In genomic region chr1:20593766-20594165, GRCh38 we compare ENCODE assay signal across 22 cellular contexts. TPM values are rescaled to one million over a fixed set of nuclear protein-coding genes. Genes with fewer than 3 reads are reported as not detected.
A peak's percentile ranks its signal among the peaks of the same experiment; 100 is the strongest.
DNase-seq lines count a peak whose midpoint lies in the region; ATAC-seq and TF ChIP-seq lines count a peak whose summit lies in the region.
"Had no signal": no experiment of that assay in that cellular context is flagged by ENCODE, and none has a peak within 500 bp of the region (broad histone marks: within the 10 kb centered on the region; RNA-seq: fewer than 3 reads in every experiment).

No MANE protein-coding gene starts in this region.

- in situ Hi-C loops in T47D (cut with HindIII; ENCODE audit: low pct_unique_long_range_greater_than_20kb, low sequenced_read_pairs): no loop called here
- in situ Hi-C loops in mammary epithelial cell (cut with MboI; ENCODE audit: low sequenced_read_pairs in 2 of 2): no loop called here

- no peaks in the 10 kb centered on the region for H3K9me2 ChIP-seq in OCI-LY7 (ENCODE audit: insufficient read depth, low read length)

- H3K79me2 ChIP-seq in mammary epithelial cell (ENCODE audit: insufficient read depth, low read length) (peaks cover 96% of the 10 kb centered on the region), OCI-LY7 (ENCODE audit: insufficient read depth, low read depth, low read length) (no peaks in the 10 kb centered on the region)

- peaks cover 85% of the 10 kb centered on the region for H3K4me1 Mint-ChIP-seq in dendritic cell treated with granulocyte-macrophage colony-stimulating factor and Interleukin-4, amounts not matched to agents 40 ng/mL and 50 ng/mL, for 4 days (ENCODE audit: low read depth)

- no peak overlapping the region for H3K9ac ChIP-seq in mammary epithelial cell (ENCODE audit: insufficient read depth, low read length)

- no peak for ATAC-seq in HG03460 (IDR thresholded peaks at IDR 0.05; ENCODE audit: unreplicated experiment)
- ATAC-seq: A549 had no signal

- H3K27ac ChIP-seq in mammary epithelial cell (ENCODE audit: insufficient read depth, low read depth, low read length) (no peak overlapping the region), OCI-LY7 (ENCODE audit: low read depth, low read length, poor library complexity, severe bottlenecking) (no peak overlapping the region), dorsolateral prefrontal cortex (no peak overlapping the region)
- H3K27ac ChIP-seq: A549; BLaER1 treated with 17β-estradiol and CSF1 and Interleukin-3, amounts not matched to agents 10 nM and 100 nM had no signal

- BruUV-seq in mammary epithelial cell (replicated peaks; lab: Mats Ljungman, UMichigan) (no TSS peak), OCI-LY7 (replicated peaks; lab: Mats Ljungman, UMichigan) (no TSS peak)

- H3K4me1 ChIP-seq in mammary epithelial cell (ENCODE audit: insufficient read depth, low read length) (peaks cover 10% of the 10 kb centered on the region), OCI-LY7 (ENCODE audit: insufficient read depth, low read length, poor library complexity, severe bottlenecking) (peaks cover 8% of the 10 kb centered on the region)
- H3K4me1 ChIP-seq: BE2C had no signal

- no peaks in the 10 kb centered on the region for H4K20me1 ChIP-seq in mammary epithelial cell (ENCODE audit: insufficient read depth, low read length)
- H4K20me1 ChIP-seq in OCI-LY7 (ENCODE audit: insufficient read depth, low read length): no peaks in the 10 kb centered on the region
- H4K20me1 ChIP-seq: BLaER1 treated with 17β-estradiol and CSF1 and Interleukin-3, amounts not matched to agents 10 nM and 100 nM had no signal

- POLR2A ChIA-PET in OCI-LY7 (lab: Charles Lee): interaction anchor here (0.9 kb wide), 1 partner anchor 40 kb away, joined by 5 read pairs; no protein-coding TSS in a partner anchor

- peaks cover 3% of the 10 kb centered on the region for H3K9me3 Mint-ChIP-seq in dendritic cell treated with granulocyte-macrophage colony-stimulating factor and Interleukin-4, amounts not matched to agents 40 ng/mL and 50 ng/mL, for 4 days
- H3K9me3 Mint-ChIP-seq: HFFc6 had no signal

- H3K4me3 ChIP-seq in mammary epithelial cell (replicated peaks in 1 of 3; ENCODE audit: insufficient read depth in 1 of 3, low read depth in 2 of 3, low read length in 3 of 3) (no peak overlapping the region), OCI-LY7 (ENCODE audit: low read depth, low read length, poor library complexity, severe bottlenecking) (no peak overlapping the region), dorsolateral prefrontal cortex (no peak overlapping the region)
- H3K4me3 ChIP-seq: A549; BLaER1 treated with 17β-estradiol and CSF1 and Interleukin-3, amounts not matched to agents 10 nM and 100 nM; HAP-1 had no signal

- H2AFZ ChIP-seq in mammary epithelial cell (ENCODE audit: low read depth, low read length): no peak overlapping the region
- no peak overlapping the region for H2AFZ ChIP-seq in OCI-LY7 (ENCODE audit: low read length)

- peaks cover 32% of the 10 kb centered on the region for H3K36me3 ChIP-seq in mammary epithelial cell (ENCODE audit: insufficient read depth, low read length)
- H3K36me3 ChIP-seq in OCI-LY7 (ENCODE audit: insufficient read depth, low read length): no peaks in the 10 kb centered on the region
- H3K36me3 ChIP-seq: BE2C; BLaER1 treated with 17β-estradiol and CSF1 and Interleukin-3, amounts not matched to agents 10 nM and 100 nM; HAP-1 had no signal

- H3K27ac Mint-ChIP-seq in dendritic cell treated with granulocyte-macrophage colony-stimulating factor and Interleukin-4, amounts not matched to agents 40 ng/mL and 50 ng/mL, for 4 days: peak overlapping the region; percentile 2
- H3K27ac Mint-ChIP-seq: CD4-positive, alpha-beta memory T cell; HFFc6 had no signal

- H3K36me3 Mint-ChIP-seq in dendritic cell treated with granulocyte-macrophage colony-stimulating factor and Interleukin-4, amounts not matched to agents 40 ng/mL and 50 ng/mL, for 4 days (ENCODE audit: low read depth): peaks cover 53% of the 10 kb centered on the region
- H3K36me3 Mint-ChIP-seq: CD4-positive, alpha-beta memory T cell had no signal

- TF ChIP-seq CTCF in mammary epithelial cell (conservative IDR thresholded peaks at IDR 0.05 in 1 of 2, IDR thresholded peaks at IDR 0.05 in 1 of 2; ENCODE audit: extremely low read depth in 1 of 2, insufficient read depth in 1 of 2, low read depth in 1 of 2, low read length in 2 of 2) (no peak), OCI-LY7 (conservative IDR thresholded peaks at IDR 0.05; ENCODE audit: low read length) (no peak), dorsolateral prefrontal cortex (IDR thresholded peaks at IDR 0.05 in 54 of 56, conservative IDR thresholded peaks at IDR 0.05 in 2 of 56; ENCODE audit: low read depth in 1 of 56, partially characterized antibody in 56 of 56) (no peak)

- CTCF ChIA-PET in mammary epithelial cell (lab: Charles Lee; ENCODE audit: low non-redundant PET): no interaction called here
- CTCF ChIA-PET in OCI-LY7 (lab: Charles Lee; ENCODE audit: unreplicated experiment): no interaction called here

- H3K27me3 Mint-ChIP-seq in dendritic cell treated with granulocyte-macrophage colony-stimulating factor and Interleukin-4, amounts not matched to agents 40 ng/mL and 50 ng/mL, for 4 days: peaks cover 1% of the 10 kb centered on the region

- no peak overlapping the region for H3K4me3 Mint-ChIP-seq in dendritic cell treated with granulocyte-macrophage colony-stimulating factor and Interleukin-4, amounts not matched to agents 40 ng/mL and 50 ng/mL, for 4 days
- H3K4me3 Mint-ChIP-seq: CD4-positive, alpha-beta memory T cell; HFFc6 had no signal

- intact Hi-C loops in mammary epithelial cell (cut with micrococcal nuclease) (no loop called here), OCI-LY7 (cut with micrococcal nuclease; ENCODE audit: unreplicated experiment) (no loop called here), dorsolateral prefrontal cortex (cut with DNase I) (no loop called here)
- intact Hi-C loops in dendritic cell treated with granulocyte-macrophage colony-stimulating factor and Interleukin-4, amounts not matched to agents 40 ng/mL and 50 ng/mL, for 4 days (cut with micrococcal nuclease): no loop called here

- H3K9me3 ChIP-seq in mammary epithelial cell (replicated peaks; ENCODE audit: insufficient read depth, low read length) (no peaks in the 10 kb centered on the region), OCI-LY7 (ENCODE audit: low read length) (no peaks in the 10 kb centered on the region)
- H3K9me3 ChIP-seq: A549; BE2C; BLaER1 treated with 17β-estradiol and CSF1 and Interleukin-3, amounts not matched to agents 10 nM and 100 nM; HAP-1 had no signal

- WGBS in mammary epithelial cell (ENCODE audit: low coverage, missing lambda C conversion rate): 100% methylated on average over 2 of the region's 4 CpGs

- H3K27me3 ChIP-seq in mammary epithelial cell (ENCODE audit: insufficient read depth, low read length) (no peaks in the 10 kb centered on the region), dorsolateral prefrontal cortex (peaks cover 0 to 32% (median 10%) of the 10 kb centered on the region in 45 donors)
- H3K27me3 ChIP-seq: BE2C had no signal

- DNase-seq in T47D (ENCODE audit: low read depth in 1 of 2, low spot score in 1 of 2) (peak; percentile 23 to 48), mammary epithelial cell (no peak), OCI-LY7 (ENCODE audit: low spot score) (peak; percentile 51), dorsolateral prefrontal cortex (no peak)
- DNase-seq in central memory CD4-positive, alpha-beta T cell: no peak
- DNase-seq: 8988T; ACHN; AML-193; BE2C; Calu3; CD4-positive, alpha-beta memory T cell; COR-L47; DMS79; EL; GDM1; GOT3; HFFc6 had no signal

- dilution Hi-C loops in mammary epithelial cell (cut with HindIII; ENCODE audit: low sequenced_read_pairs): no loop called here

- H3K4me2 ChIP-seq in mammary epithelial cell (ENCODE audit: insufficient read depth, low read depth, low read length) (no peak overlapping the region), OCI-LY7 (ENCODE audit: low read length) (no peak overlapping the region)
- H3K4me2 ChIP-seq: A549 had no signal

RNA-seq across cellular contexts. Expression of gene CDA, which starts 4.9 kb away (rescaled TPM):
- 10 to 100 TPM in 1 of 2 donors, 1 to 10 TPM in 1; 2.8 to 91.5 TPM for total RNA-seq in mammary epithelial cell
- 371 TPM for polyA plus RNA-seq in mammary epithelial cell
- 543 TPM for polyA minus RNA-seq in mammary epithelial cell
- not detected in 2 replicates for total RNA-seq in OCI-LY7 (2014; rRNA removed; shearing (Covaris generic))
- not detected in 2 replicates for total RNA-seq in OCI-LY7 (2022)
- 10 to 100 TPM in 1 of 120 experiments, 1 to 10 TPM in 102, under 1 TPM in 12, not detected in 5; 0.49 to 10.9 (median 2.5) TPM for total RNA-seq in dorsolateral prefrontal cortex
- total RNA-seq: CD4-positive, alpha-beta memory T cell had no signal
- polyA plus RNA-seq: CD4-positive, alpha-beta memory T cell had no signal

RNA-seq across cellular contexts. Expression of gene PINK1, which starts 39.5 kb away (rescaled TPM):
- total RNA-seq in mammary epithelial cell (10 to 100 TPM; 57.2 to 90.0 TPM), OCI-LY7 (2022) (13.4 and 15.7 TPM in 2 replicates), dorsolateral prefrontal cortex (100 to 1,000 TPM; 159 to 357 (median 261) TPM)
- 55.6 TPM for polyA plus RNA-seq in mammary epithelial cell
- 23.6 TPM for polyA minus RNA-seq in mammary epithelial cell
- 8.2 and 8.9 TPM in 2 replicates for total RNA-seq in OCI-LY7 (2014; rRNA removed; shearing (Covaris generic))

RNA-seq across cellular contexts. Expression of gene FAM43B, which starts 41.4 kb away (rescaled TPM):
- total RNA-seq in mammary epithelial cell (under 1 TPM in 1 of 2 donors, not detected in 1; 0.49 TPM), OCI-LY7 (2022) (not detected in 2 replicates), dorsolateral prefrontal cortex (10 to 100 TPM in 95 of 120 experiments, 1 to 10 TPM in 25; 6.2 to 32.7 (median 12.3) TPM)
- 0.28 TPM for polyA plus RNA-seq in mammary epithelial cell
- polyA minus RNA-seq in mammary epithelial cell: not detected
- not detected in 2 replicates for total RNA-seq in OCI-LY7 (2014; rRNA removed; shearing (Covaris generic))
- total RNA-seq: Calu3; CD4-positive, alpha-beta memory T cell had no signal
- polyA plus RNA-seq: CD4-positive, alpha-beta memory T cell had no signal

Comparison
In these comparisons a context has a peak if more than half of its experiments do, and no peak if none do; other contexts are left out.
1. DNase-seq: peak in T47D (2 of 2) and OCI-LY7 (single experiment); none in mammary epithelial cell (single experiment), dorsolateral prefrontal cortex (0 of 10) and central memory CD4-positive, alpha-beta T cell (single experiment).
2. RNA of gene FAM43B, which starts 41.4 kb away (total RNA-seq): 6.2 to 32.7 TPM in dorsolateral prefrontal cortex; 0.49 TPM in mammary epithelial cell and not detected in OCI-LY7; every median in the first group is over 4 times any median in the second.